ENCODE assay signal across 17 cellular contexts in genomic region chr13:50238922-50239321, GRCh38.
"Had no signal": no experiment of that assay in that cellular context is flagged by ENCODE, and none has a peak within 500 bp of the region (broad histone marks: within the 10 kb centered on the region; RNA-seq: fewer than 3 reads in every experiment).

No MANE protein-coding gene starts in this region.

- H3K27me3 ChIP-seq: ascending aorta, gastroesophageal sphincter, heart left ventricle, tibial nerve had no signal

- H3K9me3 ChIP-seq: ascending aorta, gastroesophageal sphincter, heart left ventricle, tibial nerve had no signal

- H3K9me3 Mint-ChIP-seq: mesothelial cell of epicardium had no signal

- DNase-seq: activated CD4-positive, alpha-beta memory T cell treated with anti-CD3 and anti-CD28 coated beads, Interleukin-2, amount 10 ng/mL, durations not matched to agents 7 days and 5 days; cortex of kidney; effector CD4-positive, alpha-beta T cell; heart left ventricle; kidney; nephron progenitor cell; nucleus accumbens; stimulated activated CD4-positive, alpha-beta T cell treated with anti-CD3 and anti-CD28 coated beads, Interleukin-4, amount 100 ng/mL, for 24 hours; stimulated activated naive CD4-positive, alpha-beta T cell had no signal

- H3K4me1 ChIP-seq: ascending aorta, gastroesophageal sphincter had no signal

- H3K27ac Mint-ChIP-seq: activated CD4-positive, alpha-beta memory T cell treated with anti-CD3 and anti-CD28 coated beads, Interleukin-2, amount 10 ng/mL, durations not matched to agents 7 days and 5 days; mesothelial cell of epicardium; nephron progenitor cell had no signal

- H3K36me3 ChIP-seq: ascending aorta, gastroesophageal sphincter, heart left ventricle, tibial nerve had no signal

- H3K4me3 Mint-ChIP-seq: activated CD4-positive, alpha-beta memory T cell treated with anti-CD3 and anti-CD28 coated beads, Interleukin-2, amount 10 ng/mL, durations not matched to agents 7 days and 5 days; mesothelial cell of epicardium; nephron progenitor cell had no signal

- H3K36me3 Mint-ChIP-seq: mesothelial cell of epicardium had no signal

- ATAC-seq: esophagus mucosa, gastroesophageal sphincter, heart left ventricle, left lobe of liver, sciatic nerve had no signal

- H3K4me3 ChIP-seq: ascending aorta, gastroesophageal sphincter, heart left ventricle, lung, tibial nerve had no signal

- H3K27ac ChIP-seq: ascending aorta, gastroesophageal sphincter, heart left ventricle, tibial nerve had no signal
